1 cellular context compared by ENCODE assay signal in genomic region chr1:27526569-27527222, GRCh38.
TF ChIP-seq lines count a peak whose summit lies in the region.

No MANE protein-coding gene starts in this region.

TF ChIP-seq in K562, 482 proteins besides CTCF, POLR2A, EP300 and RAD21 (continued from another document and continues in another):
- TF ChIP-seq, protein P1, sequence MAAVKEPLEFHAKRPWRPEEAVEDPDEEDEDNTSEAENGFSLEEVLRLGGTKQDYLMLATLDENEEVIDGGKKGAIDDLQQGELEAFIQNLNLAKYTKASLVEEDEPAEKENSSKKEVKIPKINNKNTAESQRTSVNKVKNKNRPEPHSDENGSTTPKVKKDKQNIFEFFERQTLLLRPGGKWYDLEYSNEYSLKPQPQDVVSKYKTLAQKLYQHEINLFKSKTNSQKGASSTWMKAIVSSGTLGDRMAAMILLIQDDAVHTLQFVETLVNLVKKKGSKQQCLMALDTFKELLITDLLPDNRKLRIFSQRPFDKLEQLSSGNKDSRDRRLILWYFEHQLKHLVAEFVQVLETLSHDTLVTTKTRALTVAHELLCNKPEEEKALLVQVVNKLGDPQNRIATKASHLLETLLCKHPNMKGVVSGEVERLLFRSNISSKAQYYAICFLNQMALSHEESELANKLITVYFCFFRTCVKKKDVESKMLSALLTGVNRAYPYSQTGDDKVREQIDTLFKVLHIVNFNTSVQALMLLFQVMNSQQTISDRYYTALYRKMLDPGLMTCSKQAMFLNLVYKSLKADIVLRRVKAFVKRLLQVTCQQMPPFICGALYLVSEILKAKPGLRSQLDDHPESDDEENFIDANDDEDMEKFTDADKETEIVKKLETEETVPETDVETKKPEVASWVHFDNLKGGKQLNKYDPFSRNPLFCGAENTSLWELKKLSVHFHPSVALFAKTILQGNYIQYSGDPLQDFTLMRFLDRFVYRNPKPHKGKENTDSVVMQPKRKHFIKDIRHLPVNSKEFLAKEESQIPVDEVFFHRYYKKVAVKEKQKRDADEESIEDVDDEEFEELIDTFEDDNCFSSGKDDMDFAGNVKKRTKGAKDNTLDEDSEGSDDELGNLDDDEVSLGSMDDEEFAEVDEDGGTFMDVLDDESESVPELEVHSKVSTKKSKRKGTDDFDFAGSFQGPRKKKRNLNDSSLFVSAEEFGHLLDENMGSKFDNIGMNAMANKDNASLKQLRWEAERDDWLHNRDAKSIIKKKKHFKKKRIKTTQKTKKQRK (IDR thresholded peaks at IDR 0.05; ENCODE audit: borderline replicate concordance, low read depth, low read length), result no peak
- TF ChIP-seq, protein P2, sequence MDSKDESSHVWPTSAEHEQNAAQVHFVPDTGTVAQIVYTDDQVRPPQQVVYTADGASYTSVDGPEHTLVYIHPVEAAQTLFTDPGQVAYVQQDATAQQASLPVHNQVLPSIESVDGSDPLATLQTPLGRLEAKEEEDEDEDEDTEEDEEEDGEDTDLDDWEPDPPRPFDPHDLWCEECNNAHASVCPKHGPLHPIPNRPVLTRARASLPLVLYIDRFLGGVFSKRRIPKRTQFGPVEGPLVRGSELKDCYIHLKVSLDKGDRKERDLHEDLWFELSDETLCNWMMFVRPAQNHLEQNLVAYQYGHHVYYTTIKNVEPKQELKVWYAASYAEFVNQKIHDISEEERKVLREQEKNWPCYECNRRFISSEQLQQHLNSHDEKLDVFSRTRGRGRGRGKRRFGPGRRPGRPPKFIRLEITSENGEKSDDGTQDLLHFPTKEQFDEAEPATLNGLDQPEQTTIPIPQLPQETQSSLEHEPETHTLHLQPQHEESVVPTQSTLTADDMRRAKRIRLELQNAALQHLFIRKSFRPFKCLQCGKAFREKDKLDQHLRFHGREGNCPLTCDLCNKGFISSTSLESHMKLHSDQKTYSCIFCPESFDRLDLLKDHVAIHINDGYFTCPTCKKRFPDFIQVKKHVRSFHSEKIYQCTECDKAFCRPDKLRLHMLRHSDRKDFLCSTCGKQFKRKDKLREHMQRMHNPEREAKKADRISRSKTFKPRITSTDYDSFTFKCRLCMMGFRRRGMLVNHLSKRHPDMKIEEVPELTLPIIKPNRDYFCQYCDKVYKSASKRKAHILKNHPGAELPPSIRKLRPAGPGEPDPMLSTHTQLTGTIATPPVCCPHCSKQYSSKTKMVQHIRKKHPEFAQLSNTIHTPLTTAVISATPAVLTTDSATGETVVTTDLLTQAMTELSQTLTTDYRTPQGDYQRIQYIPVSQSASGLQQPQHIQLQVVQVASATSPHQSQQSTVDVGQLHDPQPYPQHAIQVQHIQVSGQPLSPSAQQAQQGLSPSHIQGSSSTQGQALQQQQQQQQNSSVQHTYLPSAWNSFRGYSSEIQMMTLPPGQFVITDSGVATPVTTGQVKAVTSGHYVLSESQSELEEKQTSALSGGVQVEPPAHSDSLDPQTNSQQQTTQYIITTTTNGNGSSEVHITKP (IDR thresholded peaks at IDR 0.05; ENCODE audit: partially characterized antibody), result no peak
- TF ChIP-seq ZSCAN32 (CRISPR knock-in tag; IDR thresholded peaks at IDR 0.05), result no peak
- TF ChIP-seq MTF1 (CRISPR knock-in tag; IDR thresholded peaks at IDR 0.05; ENCODE audit: borderline replicate concordance), result no peak
- no peak for TF ChIP-seq FOXM1 (IDR thresholded peaks at IDR 0.05; ENCODE audit: low read depth)
- TF ChIP-seq FOXM1 (CRISPR knock-in tag; IDR thresholded peaks at IDR 0.05; ENCODE audit: low read depth), result peak; percentile 42; the same call in 1 of the 2 replicates
- no peak for TF ChIP-seq ILF3 (IDR thresholded peaks at IDR 0.05; ENCODE audit: borderline replicate concordance)
- TF ChIP-seq, protein P3, sequence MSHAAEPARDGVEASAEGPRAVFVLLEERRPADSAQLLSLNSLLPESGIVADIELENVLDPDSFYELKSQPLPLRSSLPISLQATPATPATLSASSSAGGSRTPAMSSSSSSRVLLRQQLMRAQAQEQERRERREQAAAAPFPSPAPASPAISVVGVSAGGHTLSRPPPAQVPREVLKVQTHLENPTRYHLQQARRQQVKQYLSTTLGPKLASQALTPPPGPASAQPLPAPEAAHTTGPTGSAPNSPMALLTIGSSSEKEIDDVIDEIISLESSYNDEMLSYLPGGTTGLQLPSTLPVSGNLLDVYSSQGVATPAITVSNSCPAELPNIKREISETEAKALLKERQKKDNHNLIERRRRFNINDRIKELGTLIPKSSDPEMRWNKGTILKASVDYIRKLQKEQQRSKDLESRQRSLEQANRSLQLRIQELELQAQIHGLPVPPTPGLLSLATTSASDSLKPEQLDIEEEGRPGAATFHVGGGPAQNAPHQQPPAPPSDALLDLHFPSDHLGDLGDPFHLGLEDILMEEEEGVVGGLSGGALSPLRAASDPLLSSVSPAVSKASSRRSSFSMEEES (CRISPR knock-in tag; IDR thresholded peaks at IDR 0.05), result no peak
- no peak for TF ChIP-seq RBM25 (IDR thresholded peaks at IDR 0.05; ENCODE audit: low read depth, low read length, severe bottlenecking)
- TF ChIP-seq SIRT6 (IDR thresholded peaks at IDR 0.05; ENCODE audit: low read depth, low read length), result no peak
- peak; percentile 45 for TF ChIP-seq ETV5 (CRISPR knock-in tag; IDR thresholded peaks at IDR 0.05; ENCODE audit: low read depth)
- no peak for TF ChIP-seq STAT6 (CRISPR knock-in tag; IDR thresholded peaks at IDR 0.05)
- TF ChIP-seq, protein P4, sequence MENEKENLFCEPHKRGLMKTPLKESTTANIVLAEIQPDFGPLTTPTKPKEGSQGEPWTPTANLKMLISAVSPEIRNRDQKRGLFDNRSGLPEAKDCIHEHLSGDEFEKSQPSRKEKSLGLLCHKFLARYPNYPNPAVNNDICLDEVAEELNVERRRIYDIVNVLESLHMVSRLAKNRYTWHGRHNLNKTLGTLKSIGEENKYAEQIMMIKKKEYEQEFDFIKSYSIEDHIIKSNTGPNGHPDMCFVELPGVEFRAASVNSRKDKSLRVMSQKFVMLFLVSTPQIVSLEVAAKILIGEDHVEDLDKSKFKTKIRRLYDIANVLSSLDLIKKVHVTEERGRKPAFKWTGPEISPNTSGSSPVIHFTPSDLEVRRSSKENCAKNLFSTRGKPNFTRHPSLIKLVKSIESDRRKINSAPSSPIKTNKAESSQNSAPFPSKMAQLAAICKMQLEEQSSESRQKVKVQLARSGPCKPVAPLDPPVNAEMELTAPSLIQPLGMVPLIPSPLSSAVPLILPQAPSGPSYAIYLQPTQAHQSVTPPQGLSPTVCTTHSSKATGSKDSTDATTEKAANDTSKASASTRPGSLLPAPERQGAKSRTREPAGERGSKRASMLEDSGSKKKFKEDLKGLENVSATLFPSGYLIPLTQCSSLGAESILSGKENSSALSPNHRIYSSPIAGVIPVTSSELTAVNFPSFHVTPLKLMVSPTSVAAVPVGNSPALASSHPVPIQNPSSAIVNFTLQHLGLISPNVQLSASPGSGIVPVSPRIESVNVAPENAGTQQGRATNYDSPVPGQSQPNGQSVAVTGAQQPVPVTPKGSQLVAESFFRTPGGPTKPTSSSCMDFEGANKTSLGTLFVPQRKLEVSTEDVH (IDR thresholded peaks at IDR 0.05; ENCODE audit: low read depth, partially characterized antibody), result no peak
- no peak for TF ChIP-seq KAT8 (IDR thresholded peaks at IDR 0.05; ENCODE audit: low read depth)
- 0 out of 4 replicates have a peak, but pooled peaks of 1 of the 2 experiments have one; percentile 21 for TF ChIP-seq UBTF (IDR thresholded peaks at IDR 0.05; ENCODE audit: borderline replicate concordance in 1 of 2, low read depth in 2 of 2, low read length in 2 of 2)
- no peak for TF ChIP-seq HDAC6 (IDR thresholded peaks at IDR 0.05; ENCODE audit: low read depth, low read length)
- no peak for TF ChIP-seq CHD4 (IDR thresholded peaks at IDR 0.05; ENCODE audit: insufficient read depth, insufficient replicate concordance, low read depth, low read length, poor library complexity, severe bottlenecking)
- peak; percentile 72 for TF ChIP-seq NFRKB (IDR thresholded peaks at IDR 0.05; ENCODE audit: low read depth)
- TF ChIP-seq, protein P5, sequence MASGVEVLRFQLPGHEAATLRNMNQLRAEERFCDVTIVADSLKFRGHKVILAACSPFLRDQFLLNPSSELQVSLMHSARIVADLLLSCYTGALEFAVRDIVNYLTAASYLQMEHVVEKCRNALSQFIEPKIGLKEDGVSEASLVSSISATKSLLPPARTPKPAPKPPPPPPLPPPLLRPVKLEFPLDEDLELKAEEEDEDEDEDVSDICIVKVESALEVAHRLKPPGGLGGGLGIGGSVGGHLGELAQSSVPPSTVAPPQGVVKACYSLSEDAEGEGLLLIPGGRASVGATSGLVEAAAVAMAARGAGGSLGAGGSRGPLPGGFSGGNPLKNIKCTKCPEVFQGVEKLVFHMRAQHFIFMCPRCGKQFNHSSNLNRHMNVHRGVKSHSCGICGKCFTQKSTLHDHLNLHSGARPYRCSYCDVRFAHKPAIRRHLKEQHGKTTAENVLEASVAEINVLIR (CRISPR knock-in tag; IDR thresholded peaks at IDR 0.05), result no peak
- no peak for TF ChIP-seq JUNB (CRISPR knock-in tag; conservative IDR thresholded peaks at IDR 0.05)
- no peak for TF ChIP-seq ZNF175 (CRISPR knock-in tag; IDR thresholded peaks at IDR 0.05; ENCODE audit: low read depth)
- no peak for TF ChIP-seq NUFIP1 (IDR thresholded peaks at IDR 0.05; ENCODE audit: partially characterized antibody)
- TF ChIP-seq ZNF668 (CRISPR knock-in tag; IDR thresholded peaks at IDR 0.05), result no peak
- no peak for TF ChIP-seq ZNF780A (CRISPR knock-in tag; IDR thresholded peaks at IDR 0.05)
- peak in 1 of 2 experiments; percentile 41; a peak in 1 of 4 replicates for TF ChIP-seq SIN3A (IDR thresholded peaks at IDR 0.05; ENCODE audit: borderline replicate concordance in 2 of 2, control insufficient read depth in 1 of 2, low read depth in 2 of 2, low read length in 2 of 2)
- TF ChIP-seq POLR2G (IDR thresholded peaks at IDR 0.05; ENCODE audit: low read depth, low read length), result no peak
- no peak for TF ChIP-seq CBX3 (IDR thresholded peaks at IDR 0.05; ENCODE audit: borderline replicate concordance in 1 of 2, low read length in 2 of 2)
- 0 out of 2 replicates have a peak, but pooled peaks have one; percentile 10 for TF ChIP-seq ELF2 (CRISPR knock-in tag; IDR thresholded peaks at IDR 0.05)
- TF ChIP-seq, protein P6, sequence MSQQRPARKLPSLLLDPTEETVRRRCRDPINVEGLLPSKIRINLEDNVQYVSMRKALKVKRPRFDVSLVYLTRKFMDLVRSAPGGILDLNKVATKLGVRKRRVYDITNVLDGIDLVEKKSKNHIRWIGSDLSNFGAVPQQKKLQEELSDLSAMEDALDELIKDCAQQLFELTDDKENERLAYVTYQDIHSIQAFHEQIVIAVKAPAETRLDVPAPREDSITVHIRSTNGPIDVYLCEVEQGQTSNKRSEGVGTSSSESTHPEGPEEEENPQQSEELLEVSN (IDR thresholded peaks at IDR 0.05; ENCODE audit: borderline replicate concordance in 1 of 2, extremely low read depth in 1 of 2, insufficient read depth in 1 of 2, insufficient read length in 1 of 2, low read depth in 1 of 2, low read length in 1 of 2, poor library complexity in 1 of 2, severe bottlenecking in 1 of 2), result peak; percentile 13 to 32
- no peak for TF ChIP-seq FOXJ3 (CRISPR knock-in tag; IDR thresholded peaks at IDR 0.05)
- TF ChIP-seq CREB1 (IDR thresholded peaks at IDR 0.05), result peak; percentile 46; the same call in 1 of the 2 replicates
- TF ChIP-seq CREB1 (CRISPR knock-in tag; IDR thresholded peaks at IDR 0.05), result peak; percentile 53; the same call in 1 of the 2 replicates
- peak; percentile 68; the same call in 1 of the 2 replicates for TF ChIP-seq KAT7 (CRISPR knock-in tag; IDR thresholded peaks at IDR 0.05; ENCODE audit: borderline replicate concordance)
- no peak for TF ChIP-seq MAZ (CRISPR knock-in tag; conservative IDR thresholded peaks at IDR 0.05 in 1 of 2, IDR thresholded peaks at IDR 0.05 in 1 of 2)
- no peak; the same call in 1 of the 2 replicates for TF ChIP-seq CEBPG (CRISPR knock-in tag; IDR thresholded peaks at IDR 0.05)
- no peak for TF ChIP-seq CEBPG (tag; conservative IDR thresholded peaks at IDR 0.05 in 1 of 2, IDR thresholded peaks at IDR 0.05 in 1 of 2)
- no peak for TF ChIP-seq ZNF395 (CRISPR knock-in tag; IDR thresholded peaks at IDR 0.05)
